ENCODE assay signal across 2 cellular contexts in genomic region chr6:111773501-111774345, GRCh38.
TF ChIP-seq lines count a peak whose summit lies in the region.

No MANE protein-coding gene starts in this region.

TF ChIP-seq in SK-N-SH, 30 proteins besides CTCF, POLR2A, EP300 and RAD21 (continued from another document):
- TF ChIP-seq, protein P1, sequence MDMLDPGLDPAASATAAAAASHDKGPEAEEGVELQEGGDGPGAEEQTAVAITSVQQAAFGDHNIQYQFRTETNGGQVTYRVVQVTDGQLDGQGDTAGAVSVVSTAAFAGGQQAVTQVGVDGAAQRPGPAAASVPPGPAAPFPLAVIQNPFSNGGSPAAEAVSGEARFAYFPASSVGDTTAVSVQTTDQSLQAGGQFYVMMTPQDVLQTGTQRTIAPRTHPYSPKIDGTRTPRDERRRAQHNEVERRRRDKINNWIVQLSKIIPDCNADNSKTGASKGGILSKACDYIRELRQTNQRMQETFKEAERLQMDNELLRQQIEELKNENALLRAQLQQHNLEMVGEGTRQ (IDR thresholded peaks at IDR 0.05; ENCODE audit: borderline replicate concordance, low read depth, low read length), result no peak
- TF ChIP-seq FOXM1 (IDR thresholded peaks at IDR 0.05; ENCODE audit: low read depth) (no peak), USF1 (IDR thresholded peaks at IDR 0.05; ENCODE audit: borderline replicate concordance, low read depth) (no peak), TCF12 (IDR thresholded peaks at IDR 0.05) (no peak), GATA2 (CRISPR knock-in tag; IDR thresholded peaks at IDR 0.05) (no peak), NRF1 (IDR thresholded peaks at IDR 0.05; ENCODE audit: low read depth, low read length) (no peak), ZBTB33 (IDR thresholded peaks at IDR 0.05; ENCODE audit: borderline replicate concordance, low read depth) (no peak), TAF1 (IDR thresholded peaks at IDR 0.05; ENCODE audit: borderline replicate concordance, low read depth, low read length) (no peak), RXRA (IDR thresholded peaks at IDR 0.05; ENCODE audit: borderline replicate concordance, low read depth) (no peak), RFX5 (IDR thresholded peaks at IDR 0.05; ENCODE audit: low read length) (no peak), CHD2 (IDR thresholded peaks at IDR 0.05; ENCODE audit: low read length, partially characterized antibody) (no peak), EZH2phosphoT487 (IDR thresholded peaks at IDR 0.05; ENCODE audit: borderline replicate concordance, low read depth) (no peak), NFIC (IDR thresholded peaks at IDR 0.05; ENCODE audit: borderline replicate concordance) (no peak)
- TF ChIP-seq, protein P2, sequence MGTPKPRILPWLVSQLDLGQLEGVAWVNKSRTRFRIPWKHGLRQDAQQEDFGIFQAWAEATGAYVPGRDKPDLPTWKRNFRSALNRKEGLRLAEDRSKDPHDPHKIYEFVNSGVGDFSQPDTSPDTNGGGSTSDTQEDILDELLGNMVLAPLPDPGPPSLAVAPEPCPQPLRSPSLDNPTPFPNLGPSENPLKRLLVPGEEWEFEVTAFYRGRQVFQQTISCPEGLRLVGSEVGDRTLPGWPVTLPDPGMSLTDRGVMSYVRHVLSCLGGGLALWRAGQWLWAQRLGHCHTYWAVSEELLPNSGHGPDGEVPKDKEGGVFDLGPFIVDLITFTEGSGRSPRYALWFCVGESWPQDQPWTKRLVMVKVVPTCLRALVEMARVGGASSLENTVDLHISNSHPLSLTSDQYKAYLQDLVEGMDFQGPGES (IDR thresholded peaks at IDR 0.05; ENCODE audit: low read depth, low read length), result no peak
TF ChIP-seq in SK-N-SH: peak in this region for 0.

TF ChIP-seq in SK-N-SH treated with all-trans-retinoic acid at 6 μM for 48 hours, 23 proteins besides CTCF, POLR2A, EP300 and RAD21 (continued from another document):
- TF ChIP-seq CSDC2 (CRISPR knock-in tag; IDR thresholded peaks at IDR 0.05) (no peak), ZNF70 (CRISPR knock-in tag; IDR thresholded peaks at IDR 0.05) (no peak), TCF4 (CRISPR knock-in tag; IDR thresholded peaks at IDR 0.05; ENCODE audit: borderline replicate concordance) (no peak), ZNF8 (CRISPR knock-in tag; IDR thresholded peaks at IDR 0.05) (no peak), RARB (CRISPR knock-in tag; IDR thresholded peaks at IDR 0.05) (no peak), ARNTL (CRISPR knock-in tag; IDR thresholded peaks at IDR 0.05; ENCODE audit: borderline replicate concordance, low read depth) (no peak)
- TF ChIP-seq, protein P3, sequence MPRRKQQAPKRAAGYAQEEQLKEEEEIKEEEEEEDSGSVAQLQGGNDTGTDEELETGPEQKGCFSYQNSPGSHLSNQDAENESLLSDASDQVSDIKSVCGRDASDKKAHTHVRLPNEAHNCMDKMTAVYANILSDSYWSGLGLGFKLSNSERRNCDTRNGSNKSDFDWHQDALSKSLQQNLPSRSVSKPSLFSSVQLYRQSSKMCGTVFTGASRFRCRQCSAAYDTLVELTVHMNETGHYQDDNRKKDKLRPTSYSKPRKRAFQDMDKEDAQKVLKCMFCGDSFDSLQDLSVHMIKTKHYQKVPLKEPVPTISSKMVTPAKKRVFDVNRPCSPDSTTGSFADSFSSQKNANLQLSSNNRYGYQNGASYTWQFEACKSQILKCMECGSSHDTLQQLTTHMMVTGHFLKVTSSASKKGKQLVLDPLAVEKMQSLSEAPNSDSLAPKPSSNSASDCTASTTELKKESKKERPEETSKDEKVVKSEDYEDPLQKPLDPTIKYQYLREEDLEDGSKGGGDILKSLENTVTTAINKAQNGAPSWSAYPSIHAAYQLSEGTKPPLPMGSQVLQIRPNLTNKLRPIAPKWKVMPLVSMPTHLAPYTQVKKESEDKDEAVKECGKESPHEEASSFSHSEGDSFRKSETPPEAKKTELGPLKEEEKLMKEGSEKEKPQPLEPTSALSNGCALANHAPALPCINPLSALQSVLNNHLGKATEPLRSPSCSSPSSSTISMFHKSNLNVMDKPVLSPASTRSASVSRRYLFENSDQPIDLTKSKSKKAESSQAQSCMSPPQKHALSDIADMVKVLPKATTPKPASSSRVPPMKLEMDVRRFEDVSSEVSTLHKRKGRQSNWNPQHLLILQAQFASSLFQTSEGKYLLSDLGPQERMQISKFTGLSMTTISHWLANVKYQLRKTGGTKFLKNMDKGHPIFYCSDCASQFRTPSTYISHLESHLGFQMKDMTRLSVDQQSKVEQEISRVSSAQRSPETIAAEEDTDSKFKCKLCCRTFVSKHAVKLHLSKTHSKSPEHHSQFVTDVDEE (CRISPR knock-in tag; IDR thresholded peaks at IDR 0.05), result no peak
- TF ChIP-seq, protein P4, sequence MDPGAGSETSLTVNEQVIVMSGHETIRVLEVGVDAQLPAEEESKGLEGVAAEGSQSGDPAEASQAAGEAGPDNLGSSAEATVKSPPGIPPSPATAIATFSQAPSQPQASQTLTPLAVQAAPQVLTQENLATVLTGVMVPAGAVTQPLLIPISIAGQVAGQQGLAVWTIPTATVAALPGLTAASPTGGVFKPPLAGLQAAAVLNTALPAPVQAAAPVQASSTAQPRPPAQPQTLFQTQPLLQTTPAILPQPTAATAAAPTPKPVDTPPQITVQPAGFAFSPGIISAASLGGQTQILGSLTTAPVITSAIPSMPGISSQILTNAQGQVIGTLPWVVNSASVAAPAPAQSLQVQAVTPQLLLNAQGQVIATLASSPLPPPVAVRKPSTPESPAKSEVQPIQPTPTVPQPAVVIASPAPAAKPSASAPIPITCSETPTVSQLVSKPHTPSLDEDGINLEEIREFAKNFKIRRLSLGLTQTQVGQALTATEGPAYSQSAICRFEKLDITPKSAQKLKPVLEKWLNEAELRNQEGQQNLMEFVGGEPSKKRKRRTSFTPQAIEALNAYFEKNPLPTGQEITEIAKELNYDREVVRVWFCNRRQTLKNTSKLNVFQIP (CRISPR knock-in tag; IDR thresholded peaks at IDR 0.05; ENCODE audit: borderline replicate concordance, low read depth), result no peak
